2 cellular contexts compared by ENCODE assay signal in the genomic region with DNA sequence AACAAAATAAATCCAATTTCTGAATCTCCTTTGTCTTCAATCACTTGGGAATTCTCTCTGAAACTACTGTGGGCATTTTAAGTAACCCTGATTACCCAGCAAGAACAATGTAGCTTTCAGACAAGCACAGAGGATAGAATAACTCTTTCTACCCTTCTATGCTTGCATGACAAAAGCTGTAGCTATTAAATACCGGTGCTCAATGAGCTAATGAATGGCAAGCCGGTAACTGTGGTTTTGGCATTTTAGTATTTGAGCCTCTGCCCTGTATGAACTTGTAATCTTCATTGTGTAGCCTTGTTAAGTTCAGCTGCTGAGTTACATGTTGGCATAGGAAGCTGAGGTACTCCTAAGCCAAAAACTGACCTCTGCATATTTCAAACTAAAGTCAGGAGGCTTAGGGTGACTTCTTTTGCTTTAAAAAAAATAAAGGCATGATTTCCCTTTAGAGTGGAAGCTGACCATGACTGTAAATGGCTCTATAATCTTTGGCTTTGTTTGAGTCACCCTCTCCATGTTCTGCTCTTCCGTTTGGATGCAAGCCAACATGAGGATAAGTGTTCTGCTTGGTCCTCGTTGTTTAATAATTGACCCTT.
TF ChIP-seq lines count a peak whose summit lies in the region.

No MANE protein-coding gene starts in this region.

TF ChIP-seq in IMR-90, 13 proteins besides CTCF, POLR2A, EP300 and RAD21 (continued from another document):
- TF ChIP-seq, protein P1, sequence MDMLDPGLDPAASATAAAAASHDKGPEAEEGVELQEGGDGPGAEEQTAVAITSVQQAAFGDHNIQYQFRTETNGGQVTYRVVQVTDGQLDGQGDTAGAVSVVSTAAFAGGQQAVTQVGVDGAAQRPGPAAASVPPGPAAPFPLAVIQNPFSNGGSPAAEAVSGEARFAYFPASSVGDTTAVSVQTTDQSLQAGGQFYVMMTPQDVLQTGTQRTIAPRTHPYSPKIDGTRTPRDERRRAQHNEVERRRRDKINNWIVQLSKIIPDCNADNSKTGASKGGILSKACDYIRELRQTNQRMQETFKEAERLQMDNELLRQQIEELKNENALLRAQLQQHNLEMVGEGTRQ (IDR thresholded peaks at IDR 0.05; ENCODE audit: low read depth, low read length) = no peak
- TF ChIP-seq SMC3 (IDR thresholded peaks at IDR 0.05; ENCODE audit: low read depth, low read length) (no peak), RFX5 (IDR thresholded peaks at IDR 0.05; ENCODE audit: low read depth, low read length) (no peak), RCOR1 (IDR thresholded peaks at IDR 0.05; ENCODE audit: insufficient replicate concordance, low read length) (no peak), BHLHE40 (IDR thresholded peaks at IDR 0.05; ENCODE audit: low read depth, low read length) (no peak), MXI1 (IDR thresholded peaks at IDR 0.05; ENCODE audit: borderline replicate concordance, low read depth, low read length) (no peak), NFE2L2 (IDR thresholded peaks at IDR 0.05; ENCODE audit: low read depth, low read length) (no peak), CEBPB (IDR thresholded peaks at IDR 0.05; ENCODE audit: low read depth, low read length) (no peak), MAFK (IDR thresholded peaks at IDR 0.05; ENCODE audit: low read depth, low read length) (no peak)
- TF ChIP-seq, protein P2, sequence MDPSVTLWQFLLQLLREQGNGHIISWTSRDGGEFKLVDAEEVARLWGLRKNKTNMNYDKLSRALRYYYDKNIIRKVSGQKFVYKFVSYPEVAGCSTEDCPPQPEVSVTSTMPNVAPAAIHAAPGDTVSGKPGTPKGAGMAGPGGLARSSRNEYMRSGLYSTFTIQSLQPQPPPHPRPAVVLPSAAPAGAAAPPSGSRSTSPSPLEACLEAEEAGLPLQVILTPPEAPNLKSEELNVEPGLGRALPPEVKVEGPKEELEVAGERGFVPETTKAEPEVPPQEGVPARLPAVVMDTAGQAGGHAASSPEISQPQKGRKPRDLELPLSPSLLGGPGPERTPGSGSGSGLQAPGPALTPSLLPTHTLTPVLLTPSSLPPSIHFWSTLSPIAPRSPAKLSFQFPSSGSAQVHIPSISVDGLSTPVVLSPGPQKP (IDR thresholded peaks at IDR 0.05; ENCODE audit: borderline replicate concordance, low read depth, low read length) = no peak

TF ChIP-seq in HepG2, 621 proteins besides CTCF, POLR2A, EP300 and RAD21 (continues in another document):
- TF ChIP-seq, protein P3, sequence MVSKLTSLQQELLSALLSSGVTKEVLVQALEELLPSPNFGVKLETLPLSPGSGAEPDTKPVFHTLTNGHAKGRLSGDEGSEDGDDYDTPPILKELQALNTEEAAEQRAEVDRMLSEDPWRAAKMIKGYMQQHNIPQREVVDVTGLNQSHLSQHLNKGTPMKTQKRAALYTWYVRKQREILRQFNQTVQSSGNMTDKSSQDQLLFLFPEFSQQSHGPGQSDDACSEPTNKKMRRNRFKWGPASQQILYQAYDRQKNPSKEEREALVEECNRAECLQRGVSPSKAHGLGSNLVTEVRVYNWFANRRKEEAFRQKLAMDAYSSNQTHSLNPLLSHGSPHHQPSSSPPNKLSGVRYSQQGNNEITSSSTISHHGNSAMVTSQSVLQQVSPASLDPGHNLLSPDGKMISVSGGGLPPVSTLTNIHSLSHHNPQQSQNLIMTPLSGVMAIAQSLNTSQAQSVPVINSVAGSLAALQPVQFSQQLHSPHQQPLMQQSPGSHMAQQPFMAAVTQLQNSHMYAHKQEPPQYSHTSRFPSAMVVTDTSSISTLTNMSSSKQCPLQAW (CRISPR knock-in tag; IDR thresholded peaks at IDR 0.05) = peak; percentile 75
- TF ChIP-seq HMG20A (CRISPR knock-in tag; IDR thresholded peaks at IDR 0.05; ENCODE audit: borderline replicate concordance) (peak; percentile 41; the same call in 1 of the 2 replicates), PPARG (CRISPR knock-in tag; conservative IDR thresholded peaks at IDR 0.05) (0 out of 2 replicates have a peak, but pooled peaks have one; percentile 28), FOXK1 (CRISPR knock-in tag; IDR thresholded peaks at IDR 0.05; ENCODE audit: borderline replicate concordance, low read depth) (no peak), ZMYM2 (CRISPR knock-in tag; IDR thresholded peaks at IDR 0.05) (no peak), MED1 (CRISPR knock-in tag; IDR thresholded peaks at IDR 0.05) (peak; percentile 79), BCL6 (CRISPR knock-in tag; IDR thresholded peaks at IDR 0.05) (0 out of 2 replicates have a peak, but pooled peaks have one; percentile 7), ZMAT3 (CRISPR knock-in tag; conservative IDR thresholded peaks at IDR 0.05) (no peak), SOX6 (IDR thresholded peaks at IDR 0.05) (no peak), SOX6 (CRISPR knock-in tag; IDR thresholded peaks at IDR 0.05) (peak; percentile 41; the same call in 1 of the 2 replicates), ZBTB1 (CRISPR knock-in tag; IDR thresholded peaks at IDR 0.05; ENCODE audit: borderline replicate concordance) (no peak), ELF3 (CRISPR knock-in tag; IDR thresholded peaks at IDR 0.05) (peak; percentile 94), ZSCAN25 (CRISPR knock-in tag; IDR thresholded peaks at IDR 0.05) (no peak), CEBPB (IDR thresholded peaks at IDR 0.05; ENCODE audit: borderline replicate concordance, low read depth, low read length) (no peak), FOSL2 (CRISPR knock-in tag; IDR thresholded peaks at IDR 0.05) (peak; percentile 70), SPEN (CRISPR knock-in tag; IDR thresholded peaks at IDR 0.05; ENCODE audit: low read depth) (no peak), ETV5 (CRISPR knock-in tag; IDR thresholded peaks at IDR 0.05; ENCODE audit: borderline replicate concordance) (peak; percentile 62; the same call in 1 of the 2 replicates), MLLT10 (CRISPR knock-in tag; IDR thresholded peaks at IDR 0.05) (no peak), KAT8 (CRISPR knock-in tag; IDR thresholded peaks at IDR 0.05) (0 out of 2 replicates have a peak, but pooled peaks have one; percentile 20), ISL2 (CRISPR knock-in tag; IDR thresholded peaks at IDR 0.05) (peak; percentile 62; the same call in 1 of the 2 replicates)
- TF ChIP-seq, protein P4, sequence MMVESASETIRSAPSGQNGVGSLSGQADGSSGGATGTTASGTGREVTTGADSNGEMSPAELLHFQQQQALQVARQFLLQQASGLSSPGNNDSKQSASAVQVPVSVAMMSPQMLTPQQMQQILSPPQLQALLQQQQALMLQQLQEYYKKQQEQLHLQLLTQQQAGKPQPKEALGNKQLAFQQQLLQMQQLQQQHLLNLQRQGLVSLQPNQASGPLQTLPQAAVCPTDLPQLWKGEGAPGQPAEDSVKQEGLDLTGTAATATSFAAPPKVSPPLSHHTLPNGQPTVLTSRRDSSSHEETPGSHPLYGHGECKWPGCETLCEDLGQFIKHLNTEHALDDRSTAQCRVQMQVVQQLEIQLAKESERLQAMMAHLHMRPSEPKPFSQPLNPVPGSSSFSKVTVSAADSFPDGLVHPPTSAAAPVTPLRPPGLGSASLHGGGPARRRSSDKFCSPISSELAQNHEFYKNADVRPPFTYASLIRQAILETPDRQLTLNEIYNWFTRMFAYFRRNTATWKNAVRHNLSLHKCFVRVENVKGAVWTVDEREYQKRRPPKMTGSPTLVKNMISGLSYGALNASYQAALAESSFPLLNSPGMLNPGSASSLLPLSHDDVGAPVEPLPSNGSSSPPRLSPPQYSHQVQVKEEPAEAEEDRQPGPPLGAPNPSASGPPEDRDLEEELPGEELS (CRISPR knock-in tag; IDR thresholded peaks at IDR 0.05) = 0 out of 2 replicates have a peak, but pooled peaks have one; percentile 51
- TF ChIP-seq, protein P5, sequence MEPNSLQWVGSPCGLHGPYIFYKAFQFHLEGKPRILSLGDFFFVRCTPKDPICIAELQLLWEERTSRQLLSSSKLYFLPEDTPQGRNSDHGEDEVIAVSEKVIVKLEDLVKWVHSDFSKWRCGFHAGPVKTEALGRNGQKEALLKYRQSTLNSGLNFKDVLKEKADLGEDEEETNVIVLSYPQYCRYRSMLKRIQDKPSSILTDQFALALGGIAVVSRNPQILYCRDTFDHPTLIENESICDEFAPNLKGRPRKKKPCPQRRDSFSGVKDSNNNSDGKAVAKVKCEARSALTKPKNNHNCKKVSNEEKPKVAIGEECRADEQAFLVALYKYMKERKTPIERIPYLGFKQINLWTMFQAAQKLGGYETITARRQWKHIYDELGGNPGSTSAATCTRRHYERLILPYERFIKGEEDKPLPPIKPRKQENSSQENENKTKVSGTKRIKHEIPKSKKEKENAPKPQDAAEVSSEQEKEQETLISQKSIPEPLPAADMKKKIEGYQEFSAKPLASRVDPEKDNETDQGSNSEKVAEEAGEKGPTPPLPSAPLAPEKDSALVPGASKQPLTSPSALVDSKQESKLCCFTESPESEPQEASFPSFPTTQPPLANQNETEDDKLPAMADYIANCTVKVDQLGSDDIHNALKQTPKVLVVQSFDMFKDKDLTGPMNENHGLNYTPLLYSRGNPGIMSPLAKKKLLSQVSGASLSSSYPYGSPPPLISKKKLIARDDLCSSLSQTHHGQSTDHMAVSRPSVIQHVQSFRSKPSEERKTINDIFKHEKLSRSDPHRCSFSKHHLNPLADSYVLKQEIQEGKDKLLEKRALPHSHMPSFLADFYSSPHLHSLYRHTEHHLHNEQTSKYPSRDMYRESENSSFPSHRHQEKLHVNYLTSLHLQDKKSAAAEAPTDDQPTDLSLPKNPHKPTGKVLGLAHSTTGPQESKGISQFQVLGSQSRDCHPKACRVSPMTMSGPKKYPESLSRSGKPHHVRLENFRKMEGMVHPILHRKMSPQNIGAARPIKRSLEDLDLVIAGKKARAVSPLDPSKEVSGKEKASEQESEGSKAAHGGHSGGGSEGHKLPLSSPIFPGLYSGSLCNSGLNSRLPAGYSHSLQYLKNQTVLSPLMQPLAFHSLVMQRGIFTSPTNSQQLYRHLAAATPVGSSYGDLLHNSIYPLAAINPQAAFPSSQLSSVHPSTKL (CRISPR knock-in tag; IDR thresholded peaks at IDR 0.05) = peak; percentile 64
- TF ChIP-seq, protein P6, sequence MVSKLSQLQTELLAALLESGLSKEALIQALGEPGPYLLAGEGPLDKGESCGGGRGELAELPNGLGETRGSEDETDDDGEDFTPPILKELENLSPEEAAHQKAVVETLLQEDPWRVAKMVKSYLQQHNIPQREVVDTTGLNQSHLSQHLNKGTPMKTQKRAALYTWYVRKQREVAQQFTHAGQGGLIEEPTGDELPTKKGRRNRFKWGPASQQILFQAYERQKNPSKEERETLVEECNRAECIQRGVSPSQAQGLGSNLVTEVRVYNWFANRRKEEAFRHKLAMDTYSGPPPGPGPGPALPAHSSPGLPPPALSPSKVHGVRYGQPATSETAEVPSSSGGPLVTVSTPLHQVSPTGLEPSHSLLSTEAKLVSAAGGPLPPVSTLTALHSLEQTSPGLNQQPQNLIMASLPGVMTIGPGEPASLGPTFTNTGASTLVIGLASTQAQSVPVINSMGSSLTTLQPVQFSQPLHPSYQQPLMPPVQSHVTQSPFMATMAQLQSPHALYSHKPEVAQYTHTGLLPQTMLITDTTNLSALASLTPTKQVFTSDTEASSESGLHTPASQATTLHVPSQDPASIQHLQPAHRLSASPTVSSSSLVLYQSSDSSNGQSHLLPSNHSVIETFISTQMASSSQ (IDR thresholded peaks at IDR 0.05; ENCODE audit: low read depth) = peak; percentile 65
- TF ChIP-seq, protein P6 (CRISPR knock-in tag; IDR thresholded peaks at IDR 0.05; ENCODE audit: borderline replicate concordance) = peak; percentile 74; the same call in 1 of the 2 replicates
- TF ChIP-seq, protein P7, sequence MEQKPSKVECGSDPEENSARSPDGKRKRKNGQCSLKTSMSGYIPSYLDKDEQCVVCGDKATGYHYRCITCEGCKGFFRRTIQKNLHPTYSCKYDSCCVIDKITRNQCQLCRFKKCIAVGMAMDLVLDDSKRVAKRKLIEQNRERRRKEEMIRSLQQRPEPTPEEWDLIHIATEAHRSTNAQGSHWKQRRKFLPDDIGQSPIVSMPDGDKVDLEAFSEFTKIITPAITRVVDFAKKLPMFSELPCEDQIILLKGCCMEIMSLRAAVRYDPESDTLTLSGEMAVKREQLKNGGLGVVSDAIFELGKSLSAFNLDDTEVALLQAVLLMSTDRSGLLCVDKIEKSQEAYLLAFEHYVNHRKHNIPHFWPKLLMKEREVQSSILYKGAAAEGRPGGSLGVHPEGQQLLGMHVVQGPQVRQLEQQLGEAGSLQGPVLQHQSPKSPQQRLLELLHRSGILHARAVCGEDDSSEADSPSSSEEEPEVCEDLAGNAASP (CRISPR knock-in tag; IDR thresholded peaks at IDR 0.05; ENCODE audit: borderline replicate concordance) = peak; percentile 30; the same call in 1 of the 2 replicates
- TF ChIP-seq, protein P8, sequence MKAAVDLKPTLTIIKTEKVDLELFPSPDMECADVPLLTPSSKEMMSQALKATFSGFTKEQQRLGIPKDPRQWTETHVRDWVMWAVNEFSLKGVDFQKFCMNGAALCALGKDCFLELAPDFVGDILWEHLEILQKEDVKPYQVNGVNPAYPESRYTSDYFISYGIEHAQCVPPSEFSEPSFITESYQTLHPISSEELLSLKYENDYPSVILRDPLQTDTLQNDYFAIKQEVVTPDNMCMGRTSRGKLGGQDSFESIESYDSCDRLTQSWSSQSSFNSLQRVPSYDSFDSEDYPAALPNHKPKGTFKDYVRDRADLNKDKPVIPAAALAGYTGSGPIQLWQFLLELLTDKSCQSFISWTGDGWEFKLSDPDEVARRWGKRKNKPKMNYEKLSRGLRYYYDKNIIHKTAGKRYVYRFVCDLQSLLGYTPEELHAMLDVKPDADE (CRISPR knock-in tag; IDR thresholded peaks at IDR 0.05) = no peak
- TF ChIP-seq, protein P9, sequence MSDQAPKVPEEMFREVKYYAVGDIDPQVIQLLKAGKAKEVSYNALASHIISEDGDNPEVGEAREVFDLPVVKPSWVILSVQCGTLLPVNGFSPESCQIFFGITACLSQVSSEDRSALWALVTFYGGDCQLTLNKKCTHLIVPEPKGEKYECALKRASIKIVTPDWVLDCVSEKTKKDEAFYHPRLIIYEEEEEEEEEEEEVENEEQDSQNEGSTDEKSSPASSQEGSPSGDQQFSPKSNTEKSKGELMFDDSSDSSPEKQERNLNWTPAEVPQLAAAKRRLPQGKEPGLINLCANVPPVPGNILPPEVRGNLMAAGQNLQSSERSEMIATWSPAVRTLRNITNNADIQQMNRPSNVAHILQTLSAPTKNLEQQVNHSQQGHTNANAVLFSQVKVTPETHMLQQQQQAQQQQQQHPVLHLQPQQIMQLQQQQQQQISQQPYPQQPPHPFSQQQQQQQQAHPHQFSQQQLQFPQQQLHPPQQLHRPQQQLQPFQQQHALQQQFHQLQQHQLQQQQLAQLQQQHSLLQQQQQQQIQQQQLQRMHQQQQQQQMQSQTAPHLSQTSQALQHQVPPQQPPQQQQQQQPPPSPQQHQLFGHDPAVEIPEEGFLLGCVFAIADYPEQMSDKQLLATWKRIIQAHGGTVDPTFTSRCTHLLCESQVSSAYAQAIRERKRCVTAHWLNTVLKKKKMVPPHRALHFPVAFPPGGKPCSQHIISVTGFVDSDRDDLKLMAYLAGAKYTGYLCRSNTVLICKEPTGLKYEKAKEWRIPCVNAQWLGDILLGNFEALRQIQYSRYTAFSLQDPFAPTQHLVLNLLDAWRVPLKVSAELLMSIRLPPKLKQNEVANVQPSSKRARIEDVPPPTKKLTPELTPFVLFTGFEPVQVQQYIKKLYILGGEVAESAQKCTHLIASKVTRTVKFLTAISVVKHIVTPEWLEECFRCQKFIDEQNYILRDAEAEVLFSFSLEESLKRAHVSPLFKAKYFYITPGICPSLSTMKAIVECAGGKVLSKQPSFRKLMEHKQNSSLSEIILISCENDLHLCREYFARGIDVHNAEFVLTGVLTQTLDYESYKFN (CRISPR knock-in tag; conservative IDR thresholded peaks at IDR 0.05) = peak; percentile 55
